Comparison of ENCODE assay signal across 14 cellular contexts in the genomic region with DNA sequence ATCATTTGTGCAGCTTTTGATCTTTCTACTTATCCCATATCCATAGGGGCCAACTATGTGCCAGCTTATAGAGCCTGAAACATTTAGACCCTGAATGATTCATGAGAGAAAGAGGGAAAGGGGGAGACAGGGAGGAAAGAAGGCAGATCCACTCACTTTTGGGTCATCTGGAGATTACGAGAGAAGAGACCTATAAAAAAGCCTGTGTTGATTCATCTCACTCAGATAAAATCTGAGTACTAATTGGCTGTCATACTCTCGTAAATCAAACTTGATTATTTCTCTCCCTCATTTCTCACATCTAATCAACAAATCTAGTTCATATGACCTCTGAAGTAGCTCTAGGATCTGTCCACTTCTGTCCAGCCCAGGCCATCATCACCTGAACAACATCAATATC.
A peak's percentile ranks its signal among the peaks of the same experiment; 100 is the strongest.
DNase-seq lines count a peak whose midpoint lies in the region; ATAC-seq and TF ChIP-seq lines count a peak whose summit lies in the region.
"Had no signal": no experiment of that assay in that cellular context is flagged by ENCODE, and none has a peak within 500 bp of the region (broad histone marks: within the 10 kb centered on the region; RNA-seq: fewer than 3 reads in every experiment).

No MANE protein-coding gene starts in this region.

- no peak for TF ChIP-seq CTCF in HEK293 (tag by site-specific recombination; IDR thresholded peaks at IDR 0.05)
- no peak for TF ChIP-seq CTCF in CD14-positive monocyte (IDR thresholded peaks at IDR 0.05)
- no peak for TF ChIP-seq CTCF in progenitor cell of endocrine pancreas (IDR thresholded peaks at IDR 0.05; ENCODE audit: unreplicated experiment)

- H3K4me3 Mint-ChIP-seq in CD14-positive monocyte (no peak overlapping the region), progenitor cell of endocrine pancreas (ENCODE audit: low read depth) (no peak overlapping the region)
- H3K4me3 Mint-ChIP-seq: B cell; CD8-positive, alpha-beta T cell; IgD-negative memory B cell had no signal

- H3K27ac Mint-ChIP-seq in CD14-positive monocyte (peak overlapping the region in 1 of 7 donors; percentile 5), progenitor cell of endocrine pancreas (no peak overlapping the region)
- H3K27ac Mint-ChIP-seq: CD8-positive, alpha-beta T cell; IgD-negative memory B cell had no signal

- H3K4me1 Mint-ChIP-seq in CD14-positive monocyte (peaks cover 17% of the 10 kb centered on the region), progenitor cell of endocrine pancreas (ENCODE audit: low read depth) (peaks cover 9% of the 10 kb centered on the region)

- H3K27ac ChIP-seq in HEK293 (ENCODE audit: extremely low read depth, low read depth, low read length): no peak overlapping the region

- H3K4me3 ChIP-seq in HEK293 (ENCODE audit: low read depth, low read length): no peak overlapping the region

- H3K9me3 ChIP-seq in HEK293 (ENCODE audit: control insufficient read depth, insufficient read depth, low read depth, low read length): no peaks in the 10 kb centered on the region

- H3K9me3 Mint-ChIP-seq in CD14-positive monocyte (peaks cover 0 to 4% (median 0%) of the 10 kb centered on the region in 7 donors), progenitor cell of endocrine pancreas (ENCODE audit: low read depth) (no peaks in the 10 kb centered on the region)

- no peak for ATAC-seq in HG03039 (IDR thresholded peaks at IDR 0.05; ENCODE audit: unreplicated experiment)
- ATAC-seq: CD8-positive, alpha-beta T cell had no signal

- H3K4me1 ChIP-seq in HEK293 (ENCODE audit: control insufficient read depth, insufficient read depth, low read length): no peaks in the 10 kb centered on the region

- no peaks in the 10 kb centered on the region for H3K36me3 ChIP-seq in HEK293 (ENCODE audit: control insufficient read depth in 2 of 2, insufficient read depth in 1 of 2, low read length in 2 of 2)

- POLR2A ChIA-PET in HEK293 (lab: Yijun Ruan, JAX): no interaction called here

- intact Hi-C loops in CD14-positive monocyte (cut with micrococcal nuclease): no loop called here

- H3K27me3 Mint-ChIP-seq in CD14-positive monocyte (ENCODE audit: low read depth in 3 of 3) (no peaks in the 10 kb centered on the region), progenitor cell of endocrine pancreas (no peaks in the 10 kb centered on the region)
- H3K27me3 Mint-ChIP-seq: B cell, IgD-negative memory B cell had no signal

- peaks cover 16 to 23% of the 10 kb centered on the region in 2 donors for H3K36me3 Mint-ChIP-seq in CD14-positive monocyte
- no peaks in the 10 kb centered on the region for H3K36me3 Mint-ChIP-seq in progenitor cell of endocrine pancreas (ENCODE audit: insufficient read depth)

- DNase-seq in NAMALWA (ENCODE audit: low spot score) (peak; percentile 25), SK-N-DZ (ENCODE audit: low spot score) (peak; percentile 65), CD14-positive monocyte (ENCODE audit: low spot score) (no peak), progenitor cell of endocrine pancreas (ENCODE audit: low spot score, unreplicated experiment) (no peak)
- DNase-seq in activated effector memory CD4-positive, alpha-beta T cell treated with anti-CD3 and anti-CD28 coated beads, Interleukin-2, amount 50 U/mL, for 16 hours: no peak
- DNase-seq: C1 segment of cervical spinal cord; CD8-positive, alpha-beta T cell; COR-L47; DND-41; HCEC 1CT had no signal

- CTCF ChIA-PET in HEK293 (lab: Yijun Ruan, JAX): interaction anchor here (0.5 to 0.7 kb wide), 3 partner anchors 44 to 1613 kb away, joined by 3 read pairs; no protein-coding TSS in a partner anchor

TF ChIP-seq in HEK293, 187 proteins besides CTCF, POLR2A, EP300 and RAD21 (continues in another document):
- TF ChIP-seq BCL11A (tag by site-specific recombination; IDR thresholded peaks at IDR 0.05; ENCODE audit: low read depth) (no peak), ZXDB (tag by site-specific recombination; IDR thresholded peaks at IDR 0.05) (no peak), PRDM10 (tag by site-specific recombination; IDR thresholded peaks at IDR 0.05) (0 out of 2 replicates have a peak, but pooled peaks have one; percentile 9), HOXD13 (CRISPR knock-in tag; IDR thresholded peaks at IDR 0.05; ENCODE audit: borderline replicate concordance) (no peak), ZNF184 (tag by site-specific recombination; IDR thresholded peaks at IDR 0.05) (no peak), WT1 (tag by site-specific recombination; IDR thresholded peaks at IDR 0.05) (0 out of 2 replicates have a peak, but pooled peaks have one; percentile 31), ZNF626 (tag by site-specific recombination; IDR thresholded peaks at IDR 0.05) (no peak), YY2 (tag by site-specific recombination; IDR thresholded peaks at IDR 0.05) (no peak), TCF7L2 (IDR thresholded peaks at IDR 0.05; ENCODE audit: borderline replicate concordance, low read depth, low read length) (0 out of 2 replicates have a peak, but pooled peaks have one; percentile 23), ZNF398 (tag by site-specific recombination; IDR thresholded peaks at IDR 0.05) (no peak)
- TF ChIP-seq, protein P1, sequence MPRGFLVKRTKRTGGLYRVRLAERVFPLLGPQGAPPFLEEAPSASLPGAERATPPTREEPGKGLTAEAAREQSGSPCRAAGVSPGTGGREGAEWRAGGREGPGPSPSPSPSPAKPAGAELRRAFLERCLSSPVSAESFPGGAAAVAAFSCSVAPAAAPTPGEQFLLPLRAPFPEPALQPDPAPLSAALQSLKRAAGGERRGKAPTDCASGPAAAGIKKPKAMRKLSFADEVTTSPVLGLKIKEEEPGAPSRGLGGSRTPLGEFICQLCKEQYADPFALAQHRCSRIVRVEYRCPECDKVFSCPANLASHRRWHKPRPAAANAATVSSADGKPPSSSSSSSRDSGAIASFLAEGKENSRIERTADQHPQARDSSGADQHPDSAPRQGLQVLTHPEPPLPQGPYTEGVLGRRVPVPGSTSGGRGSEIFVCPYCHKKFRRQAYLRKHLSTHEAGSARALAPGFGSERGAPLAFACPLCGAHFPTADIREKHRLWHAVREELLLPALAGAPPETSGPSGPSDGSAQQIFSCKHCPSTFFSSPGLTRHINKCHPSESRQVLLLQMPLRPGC (tag by site-specific recombination; IDR thresholded peaks at IDR 0.05): no peak

Comparison
In these comparisons a context has a peak if more than half of its experiments do, and no peak if none do; other contexts are left out.
1. DNase-seq: peak in NAMALWA (single experiment) and SK-N-DZ (single experiment); none in activated effector memory CD4-positive, alpha-beta T cell treated with anti-CD3 and anti-CD28 coated beads, Interleukin-2, amount 50 U/mL, for 16 hours (single experiment), CD14-positive monocyte (single experiment) and progenitor cell of endocrine pancreas (single experiment).